In the genomic region with DNA sequence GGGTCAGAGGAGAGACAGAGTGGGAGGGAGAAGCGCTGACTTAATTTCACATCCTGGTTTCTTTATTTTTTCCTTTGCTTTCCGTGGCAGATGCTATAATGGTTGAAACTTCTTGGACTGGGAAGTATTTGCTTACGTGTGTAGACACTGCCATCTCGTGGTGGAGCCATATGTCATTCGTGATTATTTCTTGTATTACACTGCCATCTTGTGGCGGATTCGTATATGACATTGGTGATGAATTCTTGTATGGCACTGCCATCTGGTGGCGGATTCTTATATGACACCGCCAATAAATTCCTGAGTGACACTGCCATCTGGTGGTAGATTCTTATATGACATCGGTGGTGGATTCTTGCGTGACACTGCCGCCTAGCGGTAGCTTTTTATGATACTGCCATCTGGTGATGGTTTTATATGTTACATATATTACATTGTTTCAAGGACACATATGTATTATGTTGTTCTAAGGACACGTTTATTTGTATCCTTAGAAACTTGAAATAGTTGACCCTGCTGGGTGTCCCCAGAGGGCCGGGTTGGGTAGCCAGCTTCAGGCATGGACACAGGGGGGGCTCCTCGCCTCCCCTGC, we compare ENCODE assay signal across 8 cellular contexts. TPM values are rescaled to one million over a fixed set of nuclear protein-coding genes. Genes with fewer than 3 reads are reported as not detected.
DNase-seq lines count a peak whose midpoint lies in the region; ATAC-seq and TF ChIP-seq lines count a peak whose summit lies in the region.

No MANE protein-coding gene starts in this region.

- no peak overlapping the region for H3K4ac ChIP-seq in mesenchymal stem cell (ENCODE audit: low read depth in 1 of 2, low read length in 2 of 2)

- H3K4me1 Mint-ChIP-seq in effector memory CD8-positive, alpha-beta T cell (ENCODE audit: low read depth in 2 of 2) = peaks cover 0 to 10% of the 10 kb centered on the region in 2 donors

- no peak overlapping the region for H2BK12ac ChIP-seq in mesenchymal stem cell (ENCODE audit: low read length in 2 of 2)

- H3K36me3 Mint-ChIP-seq in effector memory CD8-positive, alpha-beta T cell (ENCODE audit: insufficient read depth) = peaks cover 31% of the 10 kb centered on the region

- DNase-seq in AG04450 (ENCODE audit: low read depth, low spot score) = peak; percentile 82
- peak; percentile 37 for DNase-seq in NCI-H82 treated with DMSO at 0.1 percent for 48 hours (lab: John Stamatoyannopoulos, UW; ENCODE audit: unreplicated experiment)
- peak; percentile 92 for DNase-seq in activated CD8-positive, alpha-beta memory T cell treated with anti-CD3 and anti-CD28 coated beads for 24 hours
- peak; percentile 72 to 75 (median 75) for DNase-seq in effector memory CD8-positive, alpha-beta T cell
- peak; percentile 68 for DNase-seq in mesenchymal stem cell
- DNase-seq in stimulated activated CD8-positive, alpha-beta memory T cell treated with anti-CD3 and anti-CD28 coated beads, Interleukin-4, amount 100 ng/mL, for 4 hours (ENCODE audit: low read depth in 2 of 2, low spot score in 1 of 2) = peak; percentile 36 to 56

- ATAC-seq in GM18870 (IDR thresholded peaks at IDR 0.05; ENCODE audit: unreplicated experiment) (peak; percentile 68), HG03575 (IDR thresholded peaks at IDR 0.05; ENCODE audit: extremely low read depth, insufficient number of reproducible peaks, low FRiP score, unreplicated experiment) (peak; percentile 54)
- peak; percentile 82 for ATAC-seq in effector memory CD8-positive, alpha-beta T cell (replicated peaks)

- H3K14ac ChIP-seq in mesenchymal stem cell (ENCODE audit: low read length in 2 of 2) = no peak overlapping the region

- no peak overlapping the region for H4K91ac ChIP-seq in mesenchymal stem cell (ENCODE audit: low read length)

- H3K9me3 Mint-ChIP-seq in effector memory CD8-positive, alpha-beta T cell = no peaks in the 10 kb centered on the region

- no peak overlapping the region for H2AK5ac ChIP-seq in mesenchymal stem cell (ENCODE audit: low read length, severe bottlenecking)

- H3K27ac ChIP-seq in AG04450 (ENCODE audit: low read depth, low read length) = no peak overlapping the region
- H3K27ac ChIP-seq in mesenchymal stem cell (ENCODE audit: low read length, poor library complexity, severe bottlenecking) = no peak overlapping the region

- H3K9me3 ChIP-seq in AG04450 (ENCODE audit: control insufficient read depth, insufficient read depth, low read length) = peaks cover 27% of the 10 kb centered on the region
- H3K9me3 ChIP-seq in mesenchymal stem cell (ENCODE audit: control insufficient read depth, low read length) = no peaks in the 10 kb centered on the region

- H4K8ac ChIP-seq in mesenchymal stem cell (ENCODE audit: low read length) = no peak overlapping the region

- H2BK15ac ChIP-seq in mesenchymal stem cell (ENCODE audit: low read depth, poor library complexity, severe bottlenecking) = no peak overlapping the region

- POLR2A ChIA-PET in AG04450 (lab: Yijun Ruan, JAX) = no interaction called here

- no peak overlapping the region for H3K9ac ChIP-seq in mesenchymal stem cell (ENCODE audit: low read length)

- peak; percentile 94 for TF ChIP-seq CTCF in AG04450 (IDR thresholded peaks at IDR 0.05; ENCODE audit: low read depth, low read length)

- peaks cover 22 to 38% of the 10 kb centered on the region in 2 experiments for H3K36me3 ChIP-seq in mesenchymal stem cell (ENCODE audit: control insufficient read depth in 1 of 2, insufficient read depth in 2 of 2, low read depth in 1 of 2, low read length in 2 of 2)

- CTCF ChIA-PET in AG04450 (lab: Charles Lee) = interaction anchor here (0.6 to 5.5 kb wide), 61 partner anchors 9 to 1304 kb away, joined by 3 to 63 read pairs (median 4); partner anchors contain the start of gene CLCN4

- H2AFZ ChIP-seq in mesenchymal stem cell (ENCODE audit: low read depth, low read length) = no peak overlapping the region

- H3K4me3 ChIP-seq in AG04450 (ENCODE audit: low read depth, low read length) (no peak overlapping the region), mesenchymal stem cell (ENCODE audit: insufficient read depth in 1 of 2, low read depth in 1 of 2, low read length in 2 of 2) (no peak overlapping the region)

- H2BK5ac ChIP-seq in mesenchymal stem cell (ENCODE audit: low read depth, low read length, poor library complexity, severe bottlenecking) = no peak overlapping the region

- no peaks in the 10 kb centered on the region for H3K27me3 Mint-ChIP-seq in effector memory CD8-positive, alpha-beta T cell

- no peak overlapping the region for H3K4me3 Mint-ChIP-seq in effector memory CD8-positive, alpha-beta T cell

- H3K18ac ChIP-seq in mesenchymal stem cell (ENCODE audit: low read depth in 1 of 2, low read length in 2 of 2) = no peak overlapping the region

- H3K23ac ChIP-seq in mesenchymal stem cell (ENCODE audit: low read length in 2 of 2) = no peak overlapping the region

- H3K27me3 ChIP-seq in AG04450 (ENCODE audit: control insufficient read depth, insufficient read depth, low read length) (no peaks in the 10 kb centered on the region), mesenchymal stem cell (ENCODE audit: control insufficient read depth in 1 of 2, insufficient read depth in 1 of 2, low read length in 2 of 2) (no peaks in the 10 kb centered on the region)

- H3K79me1 ChIP-seq in mesenchymal stem cell (replicated peaks; ENCODE audit: low read length, poor library complexity, severe bottlenecking) = peaks cover 21% of the 10 kb centered on the region

- H3K27ac Mint-ChIP-seq in effector memory CD8-positive, alpha-beta T cell = peak overlapping the region; percentile 36 to 62

- no peak overlapping the region for H2BK120ac ChIP-seq in mesenchymal stem cell (ENCODE audit: low read depth, low read length)

- H3K4me2 ChIP-seq in mesenchymal stem cell (ENCODE audit: low read length, poor library complexity, severe bottlenecking) = no peak overlapping the region

- WGBS in mesenchymal stem cell = 24% methylated on average over 11 of the region's 16 CpGs

- no peaks in the 10 kb centered on the region for H3K4me1 ChIP-seq in mesenchymal stem cell (ENCODE audit: control insufficient read depth, insufficient read depth, low read depth, low read length)

RNA-seq across cellular contexts. Expression of gene CLCN4, which starts 37.3 kb away (rescaled TPM):
- polyA plus RNA-seq in AG04450 (2011; rRNA removed) = 1.5 and 1.6 TPM in 2 replicates
- polyA minus RNA-seq in AG04450 (2011; rRNA and poly(A)+ RNA removed) = 4.6 TPM in 2 replicates
- polyA plus RNA-seq in mesenchymal stem cell (2013, experiment 1 of 2) = 3.0 TPM
- 3.0 TPM for polyA plus RNA-seq in mesenchymal stem cell (2013, experiment 2 of 2)

Comparison
In these comparisons a context has a peak if more than half of its experiments do, and no peak if none do; other contexts are left out.
1. DNase-seq: peak in every context shown above with its lines; median percentile 92 in activated CD8-positive, alpha-beta memory T cell treated with anti-CD3 and anti-CD28 coated beads for 24 hours; 82 in AG04450; 75 in effector memory CD8-positive, alpha-beta T cell; 68 in mesenchymal stem cell; 46 in stimulated activated CD8-positive, alpha-beta memory T cell treated with anti-CD3 and anti-CD28 coated beads, Interleukin-4, amount 100 ng/mL, for 4 hours; 37 in NCI-H82 treated with DMSO at 0.1 percent for 48 hours.